ENCODE assay signal across 18 cellular contexts in genomic region chr16:12191102-12191501, GRCh38.
DNase-seq lines count a peak whose midpoint lies in the region; ATAC-seq lines count a peak whose summit lies in the region.
"Had no signal": no experiment of that assay in that cellular context is flagged by ENCODE, and none has a peak within 500 bp of the region (broad histone marks: within the 10 kb centered on the region; RNA-seq: fewer than 3 reads in every experiment).

No MANE protein-coding gene starts in this region.

- intact Hi-C loops in left ventricle myocardium superior (cut with micrococcal nuclease) = no loop called here

- in situ Hi-C loops in ACHN (cut with HindIII; ENCODE audit: low pct_ligation_motif_present, low pct_unique_long_range_greater_than_20kb, low sequenced_read_pairs) = no loop called here

- DNase-seq in NCI-H1417 (lab: John Stamatoyannopoulos, UW) = peak; percentile 39 to 88 (median 75)
- DNase-seq in NCI-H1417 treated with DMSO at 0.1 percent for 48 hours (lab: John Stamatoyannopoulos, UW) = no peak
- DNase-seq in A172 (ENCODE audit: low spot score) = peak; percentile 15
- DNase-seq in NCI-H146 treated with DMSO at 0.1 percent for 48 hours (lab: John Stamatoyannopoulos, UW; ENCODE audit: unreplicated experiment) = peak; percentile 89
- peak; percentile 22 for DNase-seq in kidney tubule cell (ENCODE audit: low spot score)
- DNase-seq in ACHN = no peak
- no peak for DNase-seq in NCI-H345 treated with DMSO at 0.1 percent for 48 hours (lab: John Stamatoyannopoulos, UW; ENCODE audit: unreplicated experiment)
- DNase-seq in left ventricle myocardium superior = no peak
- DNase-seq: 8988T, GM23248, KG1, NCI-H1092, NCI-H1694, NCI-H2081, NCI-H226, NCI-H526, Peyer's patch, T-cell had no signal

- ATAC-seq in left ventricle myocardium superior = no peak
- ATAC-seq: T-cell had no signal

Comparison
In these comparisons a context has a peak if more than half of its experiments do, and no peak if none do; other contexts are left out.
1. DNase-seq: peak in NCI-H1417 (3 of 3), A172 (single experiment), NCI-H146 treated with DMSO at 0.1 percent for 48 hours (single experiment) and kidney tubule cell (single experiment); none in NCI-H1417 treated with DMSO at 0.1 percent for 48 hours (single experiment), ACHN (single experiment), NCI-H345 treated with DMSO at 0.1 percent for 48 hours (single experiment) and left ventricle myocardium superior (single experiment).